In the genomic region with DNA sequence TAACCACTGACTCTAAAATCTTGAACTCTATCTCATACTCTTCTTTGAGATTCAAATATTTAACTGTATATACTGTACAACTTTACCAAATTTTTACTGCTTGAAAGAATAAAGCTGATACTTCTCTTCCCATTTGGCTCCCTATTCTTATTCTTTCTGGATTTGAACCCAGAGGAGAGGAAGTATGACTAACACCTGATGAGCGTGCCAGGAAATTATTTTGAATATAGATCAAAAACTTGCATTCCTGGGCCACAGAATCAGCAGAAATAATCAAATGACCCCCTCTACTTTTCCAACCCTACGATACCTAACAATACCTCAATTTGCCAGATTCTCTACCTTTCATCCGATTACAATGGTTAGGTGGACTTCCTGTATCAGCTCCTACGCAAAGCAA, we compare ENCODE assay signal across 19 cellular contexts.
DNase-seq lines count a peak whose midpoint lies in the region; ATAC-seq, FAIRE-seq and TF ChIP-seq lines count a peak whose summit lies in the region.
"Had no signal": no experiment of that assay in that cellular context is flagged by ENCODE, and none has a peak within 500 bp of the region (broad histone marks: within the 10 kb centered on the region; RNA-seq: fewer than 3 reads in every experiment).

No MANE protein-coding gene starts in this region.

- in situ Hi-C loops in brain microvascular endothelial cell (cut with HindIII; ENCODE audit: low pct_ligation_motif_present, low sequenced_read_pairs), result no loop called here

- FAIRE-seq in endothelial cell of umbilical vein (lab: Jason Lieb, UNC), result no peak
- FAIRE-seq: A549, D721Med, G401.6, GM12891 had no signal

- H3K36me3 ChIP-seq in SK-N-SH (replicated peaks in 1 of 2; ENCODE audit: control insufficient read depth in 1 of 2, insufficient read depth in 2 of 2, low read length in 1 of 2), result no peaks in the 10 kb centered on the region
- no peaks in the 10 kb centered on the region for H3K36me3 ChIP-seq in endothelial cell of umbilical vein (ENCODE audit: control insufficient read depth in 2 of 2, extremely low read depth in 1 of 2, insufficient read depth in 2 of 2, low read length in 2 of 2)
- no peaks in the 10 kb centered on the region for H3K36me3 ChIP-seq in brain microvascular endothelial cell (replicated peaks)
- H3K36me3 ChIP-seq: BLaER1 treated with 17β-estradiol and CSF1 and Interleukin-3, amounts not matched to agents 10 nM and 100 nM had no signal

- H3K4me1 ChIP-seq in SK-N-SH (ENCODE audit: control insufficient read depth in 1 of 2, insufficient read depth in 2 of 2, low read depth in 1 of 2, low read length in 1 of 2) (peaks cover 6 to 11% of the 10 kb centered on the region in 2 experiments; a peak in 2 of 4 replicates), endothelial cell of umbilical vein (ENCODE audit: control insufficient read depth, extremely low read depth, insufficient read depth, low read length) (peaks cover 9% of the 10 kb centered on the region)
- H3K4me1 ChIP-seq: A549; BLaER1 treated with 17β-estradiol and CSF1 and Interleukin-3, amounts not matched to agents 10 nM and 100 nM; Caco-2 had no signal

- no peaks in the 10 kb centered on the region for H3K9me1 ChIP-seq in endothelial cell of umbilical vein (replicated peaks; ENCODE audit: control insufficient read depth, extremely low read depth, insufficient read depth, low read length)

- intact Hi-C loops in endothelial cell of umbilical vein (cut with micrococcal nuclease), result no loop called here

- H3K9ac ChIP-seq in SK-N-SH, result no peak overlapping the region
- H3K9ac ChIP-seq in endothelial cell of umbilical vein (replicated peaks; ENCODE audit: extremely low read depth, insufficient read depth, low read length), result no peak overlapping the region
- H3K9ac ChIP-seq: BLaER1 treated with 17β-estradiol and CSF1 and Interleukin-3, amounts not matched to agents 10 nM and 100 nM had no signal

- no peak for TF ChIP-seq EP300 in SK-N-SH (IDR thresholded peaks at IDR 0.05; ENCODE audit: borderline replicate concordance in 1 of 2, low read depth in 1 of 2, low read length in 1 of 2)

- no peaks in the 10 kb centered on the region for H3K9me2 ChIP-seq in SK-N-SH

- H3K27me3 ChIP-seq in SK-N-SH (ENCODE audit: insufficient read depth), result no peaks in the 10 kb centered on the region
- H3K27me3 ChIP-seq in endothelial cell of umbilical vein (ENCODE audit: control insufficient read depth in 2 of 2, insufficient read depth in 2 of 2, low read length in 2 of 2), result no peaks in the 10 kb centered on the region
- H3K27me3 ChIP-seq in brain microvascular endothelial cell (replicated peaks), result no peaks in the 10 kb centered on the region
- H3K27me3 ChIP-seq: BLaER1 treated with 17β-estradiol and CSF1 and Interleukin-3, amounts not matched to agents 10 nM and 100 nM had no signal

- H3K4me3 ChIP-seq in SK-N-SH (ENCODE audit: low read depth in 2 of 2, low read length in 1 of 2) (no peak overlapping the region), endothelial cell of umbilical vein (replicated peaks in 1 of 3; ENCODE audit: insufficient read depth in 1 of 3, low read depth in 1 of 3, low read length in 3 of 3) (no peak overlapping the region), brain microvascular endothelial cell (ENCODE audit: low read depth, low read length) (no peak overlapping the region)
- H3K4me3 ChIP-seq: A549; BLaER1 treated with 17β-estradiol and CSF1 and Interleukin-3, amounts not matched to agents 10 nM and 100 nM had no signal

- H4K20me1 ChIP-seq in SK-N-SH (ENCODE audit: insufficient read depth) (no peaks in the 10 kb centered on the region), endothelial cell of umbilical vein (replicated peaks; ENCODE audit: control insufficient read depth, extremely low read depth, insufficient read depth, low read length) (no peaks in the 10 kb centered on the region)
- H4K20me1 ChIP-seq: BLaER1 treated with 17β-estradiol and CSF1 and Interleukin-3, amounts not matched to agents 10 nM and 100 nM had no signal

- no peak for TF ChIP-seq POLR2A in endothelial cell of umbilical vein (IDR thresholded peaks at IDR 0.05; ENCODE audit: low read depth, low read length)

- H2AFZ ChIP-seq in SK-N-SH (ENCODE audit: low read depth) (no peak overlapping the region), endothelial cell of umbilical vein (ENCODE audit: low read depth, low read length) (no peak overlapping the region)

- dilution Hi-C loops in endothelial cell of umbilical vein (cut with MboI; ENCODE audit: extremely low pct_ligation_motif_present, low sequenced_read_pairs), result no loop called here

- POLR2A ChIA-PET in SK-N-SH (lab: Yijun Ruan, JAX), result no interaction called here
- POLR2A ChIA-PET in endothelial cell of umbilical vein (lab: Charles Lee), result no interaction called here

- 43% methylated on average over 4 of the region's 4 CpGs for WGBS in SK-N-SH (ENCODE audit: low lambda C conversion rate)

- BruUV-seq in endothelial cell of umbilical vein (replicated peaks; lab: Mats Ljungman, UMichigan), result no TSS peak

- CTCF ChIA-PET in SK-N-SH (lab: Yijun Ruan, JAX) (no interaction called here), endothelial cell of umbilical vein (lab: Charles Lee) (no interaction called here)

- no peak for TF ChIP-seq CTCF in SK-N-SH (IDR thresholded peaks at IDR 0.05)
- TF ChIP-seq CTCF in endothelial cell of umbilical vein (IDR thresholded peaks at IDR 0.05; ENCODE audit: extremely low read depth in 1 of 2, insufficient read depth in 1 of 2, low read depth in 1 of 2, low read length in 2 of 2), result no peak
- no peak for TF ChIP-seq CTCF in brain microvascular endothelial cell (IDR thresholded peaks at IDR 0.05; ENCODE audit: low read depth, low read length, missing control alignments)

- H3K79me2 ChIP-seq in SK-N-SH (ENCODE audit: insufficient read depth), result no peaks in the 10 kb centered on the region
- no peaks in the 10 kb centered on the region for H3K79me2 ChIP-seq in endothelial cell of umbilical vein (ENCODE audit: control insufficient read depth, insufficient read depth, low read length)

- no peak for DNase-seq in SK-N-SH
- DNase-seq in endothelial cell of umbilical vein (ENCODE audit: low read depth, low spot score), result peak; percentile 47
- DNase-seq in brain microvascular endothelial cell, result no peak
- DNase-seq: AML-193; Caco-2; Calu3; CD4-positive, alpha-beta T cell; CD8-positive, alpha-beta T cell; DMS79 treated with DMSO at 0.1 percent for 48 hours; GF-D8 had no signal

- TF ChIP-seq RAD21 in SK-N-SH (IDR thresholded peaks at IDR 0.05; ENCODE audit: low read length), result no peak

- H3K9me3 ChIP-seq in SK-N-SH (no peaks in the 10 kb centered on the region), endothelial cell of umbilical vein (replicated peaks; ENCODE audit: control insufficient read depth, insufficient read depth, low read length) (no peaks in the 10 kb centered on the region)
- H3K9me3 ChIP-seq: A549; BLaER1 treated with 17β-estradiol and CSF1 and Interleukin-3, amounts not matched to agents 10 nM and 100 nM; Caco-2 had no signal

- H3K4me2 ChIP-seq in SK-N-SH (no peak overlapping the region), endothelial cell of umbilical vein (ENCODE audit: insufficient read depth, low read length) (peak overlapping the region; percentile 42)
- H3K4me2 ChIP-seq: A549; BLaER1 treated with 17β-estradiol and CSF1 and Interleukin-3, amounts not matched to agents 10 nM and 100 nM had no signal

- no peak for ATAC-seq in SK-N-SH treated with all-trans-retinoic acid at 6 μM for 48 hours
- ATAC-seq in GM18520 (IDR thresholded peaks at IDR 0.05; ENCODE audit: unreplicated experiment), result no peak
- ATAC-seq: A549; CD8-positive, alpha-beta T cell had no signal

- H3K27ac ChIP-seq in SK-N-SH (ENCODE audit: low read depth in 2 of 2, low read length in 1 of 2) (no peak overlapping the region), endothelial cell of umbilical vein (ENCODE audit: insufficient read depth, low read depth, low read length) (no peak overlapping the region), brain microvascular endothelial cell (no peak overlapping the region)
- H3K27ac ChIP-seq: 22Rv1; A549; BLaER1 treated with 17β-estradiol and CSF1 and Interleukin-3, amounts not matched to agents 10 nM and 100 nM; C4-2B had no signal

- no peaks in the 10 kb centered on the region for H3F3A ChIP-seq in SK-N-SH (replicated peaks; ENCODE audit: insufficient read depth)

TF ChIP-seq in SK-N-SH, 30 proteins besides CTCF, POLR2A, EP300 and RAD21 (continues in another document):
- TF ChIP-seq TEAD4 (IDR thresholded peaks at IDR 0.05; ENCODE audit: borderline replicate concordance, insufficient read depth), result no peak
- TF ChIP-seq NRF1 (IDR thresholded peaks at IDR 0.05; ENCODE audit: low read depth, low read length), result no peak
- no peak for TF ChIP-seq CHD2 (IDR thresholded peaks at IDR 0.05; ENCODE audit: low read length, partially characterized antibody)
- TF ChIP-seq GABPA (IDR thresholded peaks at IDR 0.05; ENCODE audit: low read depth), result no peak
- no peak for TF ChIP-seq EZH2phosphoT487 (IDR thresholded peaks at IDR 0.05; ENCODE audit: borderline replicate concordance, low read depth)
- TF ChIP-seq JUND (IDR thresholded peaks at IDR 0.05), result peak; percentile 33

TF ChIP-seq in SK-N-SH treated with all-trans-retinoic acid at 6 μM for 48 hours, 23 proteins besides CTCF, POLR2A, EP300 and RAD21 (continues in another document):
- TF ChIP-seq, protein P1, sequence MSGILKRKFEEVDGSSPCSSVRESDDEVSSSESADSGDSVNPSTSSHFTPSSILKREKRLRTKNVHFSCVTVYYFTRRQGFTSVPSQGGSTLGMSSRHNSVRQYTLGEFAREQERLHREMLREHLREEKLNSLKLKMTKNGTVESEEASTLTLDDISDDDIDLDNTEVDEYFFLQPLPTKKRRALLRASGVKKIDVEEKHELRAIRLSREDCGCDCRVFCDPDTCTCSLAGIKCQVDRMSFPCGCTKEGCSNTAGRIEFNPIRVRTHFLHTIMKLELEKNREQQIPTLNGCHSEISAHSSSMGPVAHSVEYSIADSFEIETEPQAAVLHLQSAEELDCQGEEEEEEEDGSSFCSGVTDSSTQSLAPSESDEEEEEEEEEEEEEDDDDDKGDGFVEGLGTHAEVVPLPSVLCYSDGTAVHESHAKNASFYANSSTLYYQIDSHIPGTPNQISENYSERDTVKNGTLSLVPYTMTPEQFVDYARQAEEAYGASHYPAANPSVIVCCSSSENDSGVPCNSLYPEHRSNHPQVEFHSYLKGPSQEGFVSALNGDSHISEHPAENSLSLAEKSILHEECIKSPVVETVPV (CRISPR knock-in tag; IDR thresholded peaks at IDR 0.05), result no peak

TF ChIP-seq in endothelial cell of umbilical vein, 7 proteins besides CTCF, POLR2A, EP300 and RAD21 (continues in another document):
- TF ChIP-seq, protein P2, sequence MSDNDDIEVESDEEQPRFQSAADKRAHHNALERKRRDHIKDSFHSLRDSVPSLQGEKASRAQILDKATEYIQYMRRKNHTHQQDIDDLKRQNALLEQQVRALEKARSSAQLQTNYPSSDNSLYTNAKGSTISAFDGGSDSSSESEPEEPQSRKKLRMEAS (IDR thresholded peaks at IDR 0.05; ENCODE audit: insufficient read depth, insufficient read length), result no peak
- TF ChIP-seq JUN (IDR thresholded peaks at IDR 0.05; ENCODE audit: borderline replicate concordance, insufficient read depth, insufficient read length, low read depth) (peak; percentile 32), FOS (IDR thresholded peaks at IDR 0.05; ENCODE audit: borderline replicate concordance, insufficient read depth, low read length) (peak; percentile 65), GATA2 (IDR thresholded peaks at IDR 0.05; ENCODE audit: insufficient read depth, insufficient read length, low read depth, low read length) (peak; percentile 65)
